8 cellular contexts compared by ENCODE assay signal in genomic region chr5:159106193-159106568, GRCh38. TPM values are rescaled to one million over a fixed set of nuclear protein-coding genes. Genes with fewer than 3 reads are reported as not detected.
DNase-seq lines count a peak whose midpoint lies in the region; ATAC-seq and TF ChIP-seq lines count a peak whose summit lies in the region.
"Had no signal": no experiment of that assay in that cellular context is flagged by ENCODE, and none has a peak within 500 bp of the region (broad histone marks: within the 10 kb centered on the region; RNA-seq: fewer than 3 reads in every experiment).

No MANE protein-coding gene starts in this region.

- ATAC-seq in GM19438 (IDR thresholded peaks at IDR 0.05; ENCODE audit: low read depth, unreplicated experiment) (peak; percentile 9), HG03571 (IDR thresholded peaks at IDR 0.05; ENCODE audit: unreplicated experiment) (peak; percentile 1), sciatic nerve (peak; percentile 69)

- H3K4me3 ChIP-seq in coronary artery, result peak overlapping the region; percentile 57
- H3K4me3 ChIP-seq: SK-N-MC had no signal

- TF ChIP-seq CTCF in coronary artery (IDR thresholded peaks at IDR 0.05), result no peak

- no peak overlapping the region for H3K27ac ChIP-seq in coronary artery
- H3K27ac ChIP-seq: SK-N-MC had no signal

- DNase-seq in coronary artery (ENCODE audit: low spot score) (no peak), sciatic nerve (ENCODE audit: low spot score) (no peak), SW480 (ENCODE audit: low spot score) (no peak), putamen (ENCODE audit: low spot score) (no peak), NOMO-1 (lab: John Stamatoyannopoulos, UW; ENCODE audit: unreplicated experiment in 2 of 2) (no peak)

- intact Hi-C loops in sciatic nerve (cut with DNase I), result loop anchor here (10.0 kb wide), 2 partner anchors 221 to 931 kb away; no protein-coding TSS in a partner anchor

RNA-seq across cellular contexts. Expression of gene EBF1, which starts 6.5 kb away (rescaled TPM):
- 86.9 TPM for total RNA-seq in sciatic nerve

Comparison
In these comparisons a context has a peak if more than half of its experiments do, and no peak if none do; other contexts are left out.
1. ATAC-seq: peak in every context shown above with its lines; median percentile 69 in sciatic nerve; 9 in GM19438; 1 in HG03571.